ENCODE assay signal across 14 cellular contexts in genomic region chr17:36941265-36942021, GRCh38. TPM values are rescaled to one million over a fixed set of nuclear protein-coding genes. Genes with fewer than 3 reads are reported as not detected.
DNase-seq lines count a peak whose midpoint lies in the region; ATAC-seq, FAIRE-seq and TF ChIP-seq lines count a peak whose summit lies in the region.
"Had no signal": no experiment of that assay in that cellular context is flagged by ENCODE, and none has a peak within 500 bp of the region (broad histone marks: within the 10 kb centered on the region; RNA-seq: fewer than 3 reads in every experiment).

No MANE protein-coding gene starts in this region.

- peaks cover 96% of the 10 kb centered on the region for H3K27me3 ChIP-seq in keratinocyte (ENCODE audit: control insufficient read depth, extremely low read depth, insufficient read depth, low read length)
- H3K27me3 ChIP-seq in smooth muscle cell (ENCODE audit: low read depth), result peaks cover 100% of the 10 kb centered on the region

- H3K27ac Mint-ChIP-seq in activated naive CD8-positive, alpha-beta T cell treated with anti-CD3 and anti-CD28 coated beads, Interleukin-2, amount 10 ng/mL, durations not matched to agents 7 days and 5 days, result peak overlapping the region; percentile 22
- no peak overlapping the region for H3K27ac Mint-ChIP-seq in mesothelial cell of epicardium

- H3F3A ChIP-seq in smooth muscle cell (ENCODE audit: low read depth), result no peaks in the 10 kb centered on the region

- H3K4me1 Mint-ChIP-seq in activated naive CD8-positive, alpha-beta T cell treated with anti-CD3 and anti-CD28 coated beads, Interleukin-2, amount 10 ng/mL, durations not matched to agents 7 days and 5 days, result peaks cover 27% of the 10 kb centered on the region
- peaks cover 27% of the 10 kb centered on the region for H3K4me1 Mint-ChIP-seq in mesothelial cell of epicardium

- H3K79me2 ChIP-seq in keratinocyte (ENCODE audit: control insufficient read depth, insufficient read depth, low read length) (peaks cover 6% of the 10 kb centered on the region), smooth muscle cell (ENCODE audit: low read depth) (no peaks in the 10 kb centered on the region)

- no peak for ATAC-seq in activated naive CD8-positive, alpha-beta T cell treated with anti-CD3 and anti-CD28 coated beads, Interleukin-2, amount 10 ng/mL, durations not matched to agents 7 days and 5 days (ENCODE audit: low read depth)
- ATAC-seq in GM18519 (IDR thresholded peaks at IDR 0.05; ENCODE audit: low FRiP score, unreplicated experiment), result no peak

- 25% methylated on average over 15 of the region's 17 CpGs for WGBS in smooth muscle cell (ENCODE audit: low lambda C conversion rate)

- H3K4me1 ChIP-seq in keratinocyte (ENCODE audit: control insufficient read depth, extremely low read depth, insufficient read depth, low read length) (peaks cover 29% of the 10 kb centered on the region), smooth muscle cell (ENCODE audit: low read depth) (peaks cover 37% of the 10 kb centered on the region)

- DNase-seq in activated effector memory CD4-positive, alpha-beta T cell treated with anti-CD3 and anti-CD28 coated beads, Interleukin-2, amount 50 U/mL, for 16 hours, result peak; percentile 62
- no peak for DNase-seq in activated effector memory CD4-positive, alpha-beta T cell treated with Interleukin-2 at 50 U/mL for 16 hours
- DNase-seq in activated naive CD8-positive, alpha-beta T cell treated with anti-CD3 and anti-CD28 coated beads, Interleukin-2, amount 10 ng/mL, durations not matched to agents 7 days and 5 days, result no peak
- DNase-seq in keratinocyte (ENCODE audit: low read depth, low spot score), result no peak
- DNase-seq in smooth muscle cell (lab: John Stamatoyannopoulos, UW; ENCODE audit: unreplicated experiment), result no peak
- DNase-seq in NCI-H2227 (lab: John Stamatoyannopoulos, UW; ENCODE audit: unreplicated experiment), result no peak
- no peak for DNase-seq in mesothelial cell of epicardium (ENCODE audit: low spot score in 2 of 2, unreplicated experiment in 2 of 2)
- DNase-seq: activated gamma-delta T cell treated with Interleukin-2 at 50 U/mL for 16 hours, kidney glomerular epithelial cell, NCI-H1694 had no signal

- H3K4me2 ChIP-seq in keratinocyte (ENCODE audit: control insufficient read depth, extremely low read depth, insufficient read depth, low read depth, low read length) (peak overlapping the region; percentile 60), smooth muscle cell (peak overlapping the region; percentile 81)

- H3K9ac ChIP-seq in keratinocyte (ENCODE audit: control insufficient read depth, extremely low read depth, insufficient read depth, low read length) (no peak overlapping the region), smooth muscle cell (ENCODE audit: low read depth) (no peak overlapping the region)

- H3K9me1 ChIP-seq in keratinocyte (ENCODE audit: control insufficient read depth, extremely low read depth, insufficient read depth, low read length), result no peaks in the 10 kb centered on the region

- peaks cover 6% of the 10 kb centered on the region for H3K36me3 Mint-ChIP-seq in activated naive CD8-positive, alpha-beta T cell treated with anti-CD3 and anti-CD28 coated beads, Interleukin-2, amount 10 ng/mL, durations not matched to agents 7 days and 5 days
- H3K36me3 Mint-ChIP-seq in mesothelial cell of epicardium, result no peaks in the 10 kb centered on the region

- no peaks in the 10 kb centered on the region for H3K36me3 ChIP-seq in keratinocyte (ENCODE audit: control insufficient read depth in 2 of 2, extremely low read depth in 1 of 2, insufficient read depth in 2 of 2, low read length in 2 of 2)
- H3K36me3 ChIP-seq in smooth muscle cell (ENCODE audit: low read depth), result no peaks in the 10 kb centered on the region

- H2AFZ ChIP-seq in keratinocyte (ENCODE audit: control insufficient read depth, low read length) (no peak overlapping the region), smooth muscle cell (ENCODE audit: low read depth) (no peak overlapping the region)

- no peak overlapping the region for H3K27ac ChIP-seq in keratinocyte (ENCODE audit: control insufficient read depth, insufficient read depth, low read length)
- H3K27ac ChIP-seq in smooth muscle cell (ENCODE audit: low read depth), result no peak overlapping the region

- FAIRE-seq in keratinocyte (lab: Jason Lieb, UNC), result no peak

- peak overlapping the region; percentile 43 for H3K4me3 Mint-ChIP-seq in activated naive CD8-positive, alpha-beta T cell treated with anti-CD3 and anti-CD28 coated beads, Interleukin-2, amount 10 ng/mL, durations not matched to agents 7 days and 5 days
- H3K4me3 Mint-ChIP-seq in mesothelial cell of epicardium, result no peak overlapping the region

- TF ChIP-seq CTCF in keratinocyte (optimal IDR thresholded peaks at IDR 0.05 in 1 of 3, IDR thresholded peaks at IDR 0.05 in 1 of 3, conservative IDR thresholded peaks at IDR 0.05 in 1 of 3; ENCODE audit: extremely low read depth in 1 of 3, insufficient read depth in 2 of 3, low read length in 3 of 3) (no peak), smooth muscle cell (IDR thresholded peaks at IDR 0.05; ENCODE audit: borderline replicate concordance, insufficient read depth, poor library complexity, severe bottlenecking) (no peak), mesothelial cell of epicardium (IDR thresholded peaks at IDR 0.05; ENCODE audit: unreplicated experiment) (no peak)

- no peaks in the 10 kb centered on the region for H3K9me3 Mint-ChIP-seq in activated naive CD8-positive, alpha-beta T cell treated with anti-CD3 and anti-CD28 coated beads, Interleukin-2, amount 10 ng/mL, durations not matched to agents 7 days and 5 days
- H3K9me3 Mint-ChIP-seq in mesothelial cell of epicardium, result no peaks in the 10 kb centered on the region

- dilution Hi-C loops in keratinocyte (cut with MboI; ENCODE audit: extremely low pct_ligation_motif_present, low sequenced_read_pairs), result no loop called here

- H3K27me3 Mint-ChIP-seq in activated naive CD8-positive, alpha-beta T cell treated with anti-CD3 and anti-CD28 coated beads, Interleukin-2, amount 10 ng/mL, durations not matched to agents 7 days and 5 days, result peaks cover 82% of the 10 kb centered on the region
- H3K27me3 Mint-ChIP-seq in mesothelial cell of epicardium (ENCODE audit: low read depth), result peaks cover 99% of the 10 kb centered on the region

- H4K20me1 ChIP-seq in keratinocyte (ENCODE audit: control insufficient read depth, extremely low read depth, insufficient read depth, low read length) (peaks cover 4% of the 10 kb centered on the region), smooth muscle cell (ENCODE audit: low read depth) (no peaks in the 10 kb centered on the region)

- no peaks in the 10 kb centered on the region for H3K9me3 ChIP-seq in keratinocyte (ENCODE audit: control insufficient read depth, low read depth, low read length)
- H3K9me3 ChIP-seq in smooth muscle cell (replicated peaks; ENCODE audit: low read depth), result no peaks in the 10 kb centered on the region

- POLR2A ChIA-PET in activated naive CD8-positive, alpha-beta T cell treated with anti-CD3 and anti-CD28 coated beads, Interleukin-2, amount 10 ng/mL, durations not matched to agents 7 days and 5 days (lab: Charles Lee), result no interaction called here

- H3K4me3 ChIP-seq in keratinocyte (ENCODE audit: control insufficient read depth in 2 of 3, extremely low read depth in 1 of 3, insufficient read depth in 2 of 3, low read depth in 1 of 3, low read length in 3 of 3) (no peak overlapping the region), smooth muscle cell (no peak overlapping the region)

RNA-seq across cellular contexts. Expression of gene LHX1, which starts 4.2 kb away (rescaled TPM):
- not detected for total RNA-seq in activated naive CD8-positive, alpha-beta T cell treated with anti-CD3 and anti-CD28 coated beads, Interleukin-2, amount 10 ng/mL, durations not matched to agents 7 days and 5 days
- polyA plus RNA-seq in keratinocyte (0.21 to 1.5 TPM (median 0.35 TPM) in 3 replicates), smooth muscle cell (not detected in 2 replicates)
- not detected for polyA plus RNA-seq in keratinocyte (2011; ENCODE audit: low read depth)
- 0.23 and 0.31 TPM in 2 replicates for polyA plus RNA-seq in keratinocyte (2011; cell fraction: cytosol; rRNA removed)
- polyA plus RNA-seq in keratinocyte (2011; cell fraction: nucleus; rRNA removed), result 0.40 and 0.98 TPM in 2 replicates
- polyA plus RNA-seq in keratinocyte (2012; ENCODE audit: low replicate concordance), result 0.14 and 3.3 TPM in 2 replicates
- 0.07 to 0.46 TPM (median 0.45 TPM) in 3 replicates for polyA minus RNA-seq in keratinocyte
- not detected for polyA minus RNA-seq in keratinocyte (2011; cell fraction: cytosol; rRNA and poly(A)+ RNA removed)
- polyA minus RNA-seq in keratinocyte (2011; cell fraction: nucleus; rRNA and poly(A)+ RNA removed), result 0.31 and 1.1 TPM in 2 replicates
- total RNA-seq in smooth muscle cell (not detected in 2 replicates), mesothelial cell of epicardium (not detected in 3 replicates)
- total RNA-seq: chondrocyte, fibroblast of lung, omental fat pad had no signal
- polyA plus RNA-seq: fibroblast of lung had no signal

RNA-seq across cellular contexts. Expression of gene AATF, which starts 7.3 kb away (rescaled TPM):
- total RNA-seq in activated naive CD8-positive, alpha-beta T cell treated with anti-CD3 and anti-CD28 coated beads, Interleukin-2, amount 10 ng/mL, durations not matched to agents 7 days and 5 days, result 10 to 100 TPM; 67.1 to 71.6 TPM
- 15.7 to 31.0 TPM (median 30.4 TPM) in 3 replicates for polyA plus RNA-seq in keratinocyte
- polyA plus RNA-seq in keratinocyte (2011; ENCODE audit: low read depth), result 130 TPM
- 27.0 and 28.5 TPM in 2 replicates for polyA plus RNA-seq in keratinocyte (2011; cell fraction: cytosol; rRNA removed)
- polyA plus RNA-seq in keratinocyte (2011; cell fraction: nucleus; rRNA removed), result 32.1 and 37.4 TPM in 2 replicates
- 40.3 and 58.4 TPM in 2 replicates for polyA plus RNA-seq in keratinocyte (2012; ENCODE audit: low replicate concordance)
- 16.7 to 58.6 TPM (median 25.7 TPM) in 3 replicates for polyA minus RNA-seq in keratinocyte
- 14.8 TPM for polyA minus RNA-seq in keratinocyte (2011; cell fraction: cytosol; rRNA and poly(A)+ RNA removed)
- polyA minus RNA-seq in keratinocyte (2011; cell fraction: nucleus; rRNA and poly(A)+ RNA removed), result 10.7 and 13.7 TPM in 2 replicates
- total RNA-seq in smooth muscle cell, result 18.5 and 42.0 TPM in 2 replicates
- polyA plus RNA-seq in smooth muscle cell, result 38.0 and 45.6 TPM in 2 replicates
- 31.3 to 36.2 TPM (median 33.9 TPM) in 3 replicates for total RNA-seq in mesothelial cell of epicardium
